ENCODE assay signal across 23 cellular contexts in genomic region chr14:76589246-76589645, GRCh38.
"Had no signal": no experiment of that assay in that cellular context is flagged by ENCODE, and none has a peak within 500 bp of the region (broad histone marks: within the 10 kb centered on the region; RNA-seq: fewer than 3 reads in every experiment).

No MANE protein-coding gene starts in this region.

- DNase-seq: activated CD4-positive, alpha-beta T cell treated with anti-CD3 and anti-CD28 coated beads, Interleukin-2, amount 10 ng/mL, durations not matched to agents 7 days and 5 days; activated CD4-positive, CD25-positive, alpha-beta regulatory T cell treated with anti-CD3 and anti-CD28 coated beads, Interleukin-2, amount 50 U/mL, for 72 hours; activated CD8-positive, alpha-beta T cell treated with anti-CD3 and anti-CD28 coated beads, Interleukin-2, amount 10 ng/mL, durations not matched to agents 7 days and 5 days; activated gamma-delta T cell treated with Interleukin-2 at 50 U/mL for 16 hours; anterior cingulate cortex; body of pancreas; central memory CD4-positive, alpha-beta T cell; foreskin fibroblast; left lung; right cardiac atrium; stimulated activated CD4-positive, alpha-beta T cell treated with anti-CD3 and anti-CD28 coated beads, Interleukin-12 subunit alpha, Interleukin-12 subunit beta, amount 100 ng/mL, for 4 hours; stimulated activated CD4-positive, alpha-beta T cell treated with anti-CD3 and anti-CD28 coated beads, Interleukin-4, amount 100 ng/mL, for 4 hours; substantia nigra; T-helper 1 cell; thyroid gland; WERI-Rb-1 had no signal

- H3K27ac Mint-ChIP-seq: activated CD4-positive, alpha-beta T cell treated with anti-CD3 and anti-CD28 coated beads, Interleukin-2, amount 10 ng/mL, durations not matched to agents 7 days and 5 days; activated CD8-positive, alpha-beta T cell treated with anti-CD3 and anti-CD28 coated beads, Interleukin-2, amount 10 ng/mL, durations not matched to agents 7 days and 5 days; activated naive CD4-positive, alpha-beta T cell treated with anti-CD3 and anti-CD28 coated beads, Interleukin-2, amount 50 U/mL, for 24 hours; nephron; stimulated activated naive CD8-positive, alpha-beta T cell treated with anti-CD3 and anti-CD28 coated beads, Interleukin-15, Interleukin-2, amounts not matched to agents 100 ng/mL and 50 ng/mL, for 24 hours had no signal

- H3K27me3 ChIP-seq: body of pancreas, left lung, thyroid gland, upper lobe of right lung had no signal

- H3K9me3 ChIP-seq: body of pancreas, left lung, thyroid gland, upper lobe of right lung had no signal

- H3K36me3 Mint-ChIP-seq: activated naive CD4-positive, alpha-beta T cell treated with anti-CD3 and anti-CD28 coated beads, Interleukin-2, amount 50 U/mL, for 24 hours had no signal

- H3K27ac ChIP-seq: body of pancreas, left lung, parathyroid adenoma, thyroid gland, upper lobe of right lung, WERI-Rb-1 had no signal

- H3K4me1 Mint-ChIP-seq: activated CD4-positive, alpha-beta T cell treated with anti-CD3 and anti-CD28 coated beads, Interleukin-2, amount 10 ng/mL, durations not matched to agents 7 days and 5 days; activated naive CD4-positive, alpha-beta T cell treated with anti-CD3 and anti-CD28 coated beads, Interleukin-2, amount 50 U/mL, for 24 hours had no signal

- H3K4me1 ChIP-seq: left lung, parathyroid adenoma, thyroid gland, upper lobe of right lung had no signal

- H3K36me3 ChIP-seq: left lung, thyroid gland, upper lobe of right lung, WERI-Rb-1 had no signal

- ATAC-seq: activated CD8-positive, alpha-beta T cell treated with anti-CD3 and anti-CD28 coated beads, Interleukin-2, amount 10 ng/mL, durations not matched to agents 7 days and 5 days; body of pancreas; left lung; right cardiac atrium; upper lobe of right lung had no signal

- H3K4me3 ChIP-seq: body of pancreas, left lung, thyroid gland, upper lobe of right lung had no signal

- FAIRE-seq: colon, TTC549 had no signal

- H3K4me3 Mint-ChIP-seq: activated CD4-positive, alpha-beta T cell treated with anti-CD3 and anti-CD28 coated beads, Interleukin-2, amount 10 ng/mL, durations not matched to agents 7 days and 5 days; activated CD8-positive, alpha-beta T cell treated with anti-CD3 and anti-CD28 coated beads, Interleukin-2, amount 10 ng/mL, durations not matched to agents 7 days and 5 days; activated naive CD4-positive, alpha-beta T cell treated with anti-CD3 and anti-CD28 coated beads, Interleukin-2, amount 50 U/mL, for 24 hours; nephron; stimulated activated naive CD8-positive, alpha-beta T cell treated with anti-CD3 and anti-CD28 coated beads, Interleukin-15, Interleukin-2, amounts not matched to agents 100 ng/mL and 50 ng/mL, for 24 hours had no signal

- H3K9me3 Mint-ChIP-seq: activated CD4-positive, alpha-beta T cell treated with anti-CD3 and anti-CD28 coated beads, Interleukin-2, amount 10 ng/mL, durations not matched to agents 7 days and 5 days; activated naive CD4-positive, alpha-beta T cell treated with anti-CD3 and anti-CD28 coated beads, Interleukin-2, amount 50 U/mL, for 24 hours; stimulated activated naive CD8-positive, alpha-beta T cell treated with anti-CD3 and anti-CD28 coated beads, Interleukin-15, Interleukin-2, amounts not matched to agents 100 ng/mL and 50 ng/mL, for 24 hours had no signal
